ENCODE assay signal across 9 cellular contexts in genomic region chr15:43830691-43831275, GRCh38. TPM values are rescaled to one million over a fixed set of nuclear protein-coding genes. Genes with fewer than 3 reads are reported as not detected.
"Had no signal": no experiment of that assay in that cellular context is flagged by ENCODE, and none has a peak within 500 bp of the region (broad histone marks: within the 10 kb centered on the region; RNA-seq: fewer than 3 reads in every experiment).

No MANE protein-coding gene starts in this region.

RNA-seq across cellular contexts. Expression of gene SERINC4, which starts 30.8 kb away (rescaled TPM):
- total RNA-seq: adrenal gland, aorta, body of pancreas, dermis blood vessel endothelial cell, esophagus muscularis mucosa, liver, subcutaneous adipose tissue, thoracic aorta, WTC11 had no signal
